In the genomic region with DNA sequence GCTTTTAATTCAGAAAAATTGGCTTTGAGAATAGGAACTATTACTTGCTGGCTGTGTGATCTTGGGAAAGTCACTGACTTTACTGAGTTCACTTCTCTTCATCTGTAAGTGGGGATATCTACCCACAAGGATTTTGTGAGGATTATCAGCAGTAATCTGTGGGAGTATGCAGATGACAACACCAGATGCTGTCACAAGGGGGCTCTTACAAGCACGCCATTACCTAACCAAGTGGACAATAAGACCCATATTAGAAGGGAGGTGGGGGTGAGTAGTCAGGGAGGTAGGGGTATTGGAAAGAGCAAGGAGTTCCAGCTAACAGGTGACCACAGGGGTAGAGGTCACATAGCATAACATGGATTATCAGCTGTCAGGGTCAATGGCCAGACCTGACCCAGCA, we compare ENCODE assay signal across 2 cellular contexts.
TF ChIP-seq lines count a peak whose summit lies in the region.

No MANE protein-coding gene starts in this region.

TF ChIP-seq in GM23338, 12 proteins besides CTCF, POLR2A, EP300 and RAD21:
- TF ChIP-seq EZH2 (IDR thresholded peaks at IDR 0.05; ENCODE audit: low read depth, unreplicated experiment) (no peak), NANOG (IDR thresholded peaks at IDR 0.05; ENCODE audit: borderline replicate concordance) (no peak), JUNB (IDR thresholded peaks at IDR 0.05; ENCODE audit: unreplicated experiment) (no peak), STAT1 (IDR thresholded peaks at IDR 0.05; ENCODE audit: unreplicated experiment) (no peak), ZNF331 (CRISPR knock-in tag; IDR thresholded peaks at IDR 0.05; ENCODE audit: low read depth) (no peak), CREB1 (CRISPR knock-in tag; IDR thresholded peaks at IDR 0.05; ENCODE audit: low read depth) (no peak), ZNF114 (CRISPR knock-in tag; IDR thresholded peaks at IDR 0.05) (no peak)
- TF ChIP-seq, protein P1, sequence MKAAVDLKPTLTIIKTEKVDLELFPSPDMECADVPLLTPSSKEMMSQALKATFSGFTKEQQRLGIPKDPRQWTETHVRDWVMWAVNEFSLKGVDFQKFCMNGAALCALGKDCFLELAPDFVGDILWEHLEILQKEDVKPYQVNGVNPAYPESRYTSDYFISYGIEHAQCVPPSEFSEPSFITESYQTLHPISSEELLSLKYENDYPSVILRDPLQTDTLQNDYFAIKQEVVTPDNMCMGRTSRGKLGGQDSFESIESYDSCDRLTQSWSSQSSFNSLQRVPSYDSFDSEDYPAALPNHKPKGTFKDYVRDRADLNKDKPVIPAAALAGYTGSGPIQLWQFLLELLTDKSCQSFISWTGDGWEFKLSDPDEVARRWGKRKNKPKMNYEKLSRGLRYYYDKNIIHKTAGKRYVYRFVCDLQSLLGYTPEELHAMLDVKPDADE (IDR thresholded peaks at IDR 0.05), result no peak

TF ChIP-seq in GM12878, 131 proteins besides CTCF, POLR2A, EP300 and RAD21:
- TF ChIP-seq BACH1 (IDR thresholded peaks at IDR 0.05; ENCODE audit: borderline replicate concordance) (no peak), MEF2B (IDR thresholded peaks at IDR 0.05; ENCODE audit: partially characterized antibody, poor library complexity, severe bottlenecking) (no peak), LARP7 (IDR thresholded peaks at IDR 0.05) (no peak), ZNF384 (IDR thresholded peaks at IDR 0.05; ENCODE audit: borderline replicate concordance, low read depth, low read length) (no peak)
